ENCODE assay signal across 10 cellular contexts in the genomic region with DNA sequence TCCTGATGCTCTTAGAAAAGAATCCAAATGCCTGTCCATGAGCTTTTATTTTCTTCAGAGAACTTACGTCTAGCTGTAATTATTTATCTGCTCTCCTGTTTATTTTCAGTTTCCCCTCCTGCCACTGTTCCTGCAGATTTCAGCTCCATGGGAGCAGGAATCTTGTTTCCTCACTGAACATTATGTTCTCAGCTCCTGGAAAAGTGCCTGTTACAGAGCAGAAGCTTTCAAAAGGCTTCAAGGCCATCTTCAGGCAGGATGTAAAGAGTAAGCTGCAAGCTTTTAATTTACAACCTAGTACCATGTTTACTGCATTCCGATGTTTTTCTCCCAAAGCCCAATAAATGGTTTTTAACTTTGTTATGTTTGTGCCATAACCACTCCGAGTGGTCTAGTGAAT.
A peak's percentile ranks its signal among the peaks of the same experiment; 100 is the strongest.
DNase-seq lines count a peak whose midpoint lies in the region; ATAC-seq, FAIRE-seq and TF ChIP-seq lines count a peak whose summit lies in the region.
"Had no signal": no experiment of that assay in that cellular context is flagged by ENCODE, and none has a peak within 500 bp of the region (broad histone marks: within the 10 kb centered on the region; RNA-seq: fewer than 3 reads in every experiment).

No MANE protein-coding gene starts in this region.

- POLR2A ChIA-PET in HEK293T (lab: Yijun Ruan, JAX): interaction anchor here (0.9 to 3.0 kb wide), 2 partner anchors 12 to 99 kb away, joined by 3 to 23 read pairs; partner anchors contain the start of gene BTG1

- H3K4me3 ChIP-seq in GM23338 (no peak overlapping the region), keratinocyte (ENCODE audit: control insufficient read depth in 2 of 3, extremely low read depth in 1 of 3, insufficient read depth in 2 of 3, low read depth in 1 of 3, low read length in 3 of 3) (no peak overlapping the region), gastrocnemius medialis (peak overlapping the region in 2 of 4 donors; percentile 10 to 16)

- dilution Hi-C loops in keratinocyte (cut with MboI; ENCODE audit: extremely low pct_ligation_motif_present, low sequenced_read_pairs): no loop called here

- H2AFZ ChIP-seq in GM23338: no peak overlapping the region
- H2AFZ ChIP-seq in keratinocyte (ENCODE audit: control insufficient read depth, low read length): peak overlapping the region; percentile 38

- H3K27ac Mint-ChIP-seq in GM23338: no peak overlapping the region
- H3K27ac Mint-ChIP-seq in endothelial cell (ENCODE audit: unreplicated experiment): no peak overlapping the region
- H3K27ac Mint-ChIP-seq: natural killer cell had no signal

- H3K27ac ChIP-seq in GM23338 (ENCODE audit: low read depth) (no peak overlapping the region), keratinocyte (ENCODE audit: control insufficient read depth, insufficient read depth, low read length) (no peak overlapping the region), gastrocnemius medialis (peak overlapping the region; percentile 64 to 82 (median 72))

- no peak overlapping the region for H3K4me3 Mint-ChIP-seq in GM23338
- H3K4me3 Mint-ChIP-seq in endothelial cell (ENCODE audit: unreplicated experiment): no peak overlapping the region
- H3K4me3 Mint-ChIP-seq: natural killer cell had no signal

- DNase-seq in GM23338 (ENCODE audit: low spot score) (peak; percentile 2), cerebellar cortex (ENCODE audit: low spot score) (peak; percentile 97), keratinocyte (ENCODE audit: low read depth, low spot score) (no peak), gastrocnemius medialis (peak; percentile 28 to 55), endothelial cell (ENCODE audit: low spot score) (no peak), HEK293T (ENCODE audit: extremely low spot score) (no peak)
- DNase-seq: natural killer cell, NCI-H2227 treated with DMSO at 0.1 percent for 48 hours had no signal

- H3K27me3 Mint-ChIP-seq in GM23338 (ENCODE audit: insufficient read depth, low read depth, poor library complexity) (peaks cover 2% of the 10 kb centered on the region), endothelial cell (ENCODE audit: unreplicated experiment) (peaks cover under 1% of the 10 kb centered on the region)

- no peaks in the 10 kb centered on the region for H3K4me1 ChIP-seq in GM23338 (ENCODE audit: insufficient read depth)
- H3K4me1 ChIP-seq in keratinocyte (ENCODE audit: control insufficient read depth, extremely low read depth, insufficient read depth, low read length): no peaks in the 10 kb centered on the region
- peaks cover 11 to 21% of the 10 kb centered on the region in 2 donors for H3K4me1 ChIP-seq in gastrocnemius medialis

- in situ Hi-C loops in gastrocnemius medialis (cut with MboI; ENCODE audit: low sequenced_read_pairs in 4 of 4): loop anchor here in 3 of 4 donors (10.0 to 25.0 kb wide), 2 partner anchors 429 to 432 kb away; no protein-coding TSS in a partner anchor

- no peak overlapping the region for H3K4me2 ChIP-seq in GM23338
- H3K4me2 ChIP-seq in keratinocyte (ENCODE audit: control insufficient read depth, extremely low read depth, insufficient read depth, low read depth, low read length): no peak overlapping the region

- H4K20me1 ChIP-seq in GM23338 (replicated peaks; ENCODE audit: insufficient read depth): no peaks in the 10 kb centered on the region
- no peaks in the 10 kb centered on the region for H4K20me1 ChIP-seq in keratinocyte (ENCODE audit: control insufficient read depth, extremely low read depth, insufficient read depth, low read length)

- H3K79me2 ChIP-seq in GM23338 (replicated peaks; ENCODE audit: insufficient read depth) (no peaks in the 10 kb centered on the region), keratinocyte (ENCODE audit: control insufficient read depth, insufficient read depth, low read length) (no peaks in the 10 kb centered on the region)

- H3K27me3 ChIP-seq in GM23338 (ENCODE audit: insufficient read depth) (no peaks in the 10 kb centered on the region), keratinocyte (ENCODE audit: control insufficient read depth, extremely low read depth, insufficient read depth, low read length) (no peaks in the 10 kb centered on the region), gastrocnemius medialis (no peaks in the 10 kb centered on the region)

- H3K9ac ChIP-seq in keratinocyte (ENCODE audit: control insufficient read depth, extremely low read depth, insufficient read depth, low read length): no peak overlapping the region

- intact Hi-C loops in gastrocnemius medialis (cut with DNase I; ENCODE audit: low total_unique reads): loop anchor here (1.0 to 10.0 kb wide), 4 partner anchors 98 to 432 kb away; no protein-coding TSS in a partner anchor

- H3K9me2 ChIP-seq in GM23338 (ENCODE audit: insufficient read depth): no peaks in the 10 kb centered on the region

- H3F3A ChIP-seq in GM23338 (replicated peaks; ENCODE audit: low read depth): no peaks in the 10 kb centered on the region

- no peaks in the 10 kb centered on the region for H3K4me1 Mint-ChIP-seq in GM23338
- H3K4me1 Mint-ChIP-seq in endothelial cell (ENCODE audit: unreplicated experiment): peaks cover 2% of the 10 kb centered on the region
- H3K4me1 Mint-ChIP-seq: natural killer cell had no signal

- 0 out of 4 replicates have a peak, but pooled peaks of 1 of the 2 experiments have one; percentile 13 for TF ChIP-seq CTCF in GM23338 (conservative IDR thresholded peaks at IDR 0.05; ENCODE audit: low read depth in 2 of 2)
- TF ChIP-seq CTCF in keratinocyte (optimal IDR thresholded peaks at IDR 0.05 in 1 of 3, IDR thresholded peaks at IDR 0.05 in 1 of 3, conservative IDR thresholded peaks at IDR 0.05 in 1 of 3; ENCODE audit: extremely low read depth in 1 of 3, insufficient read depth in 2 of 3, low read length in 3 of 3): no peak
- peak in 1 of 5 experiments; percentile 23 for TF ChIP-seq CTCF in gastrocnemius medialis (IDR thresholded peaks at IDR 0.05 in 4 of 5, conservative IDR thresholded peaks at IDR 0.05 in 1 of 5)
- TF ChIP-seq CTCF in endothelial cell (IDR thresholded peaks at IDR 0.05; ENCODE audit: unreplicated experiment): no peak

- no peak for ATAC-seq in GM23338
- ATAC-seq in gastrocnemius medialis: peak; percentile 94 to 95
- no peak for ATAC-seq in HG03460 (IDR thresholded peaks at IDR 0.05; ENCODE audit: unreplicated experiment)
- no peak for ATAC-seq in GM18861 (IDR thresholded peaks at IDR 0.05; ENCODE audit: unreplicated experiment)
- ATAC-seq: natural killer cell had no signal

- no peaks in the 10 kb centered on the region for H3K36me3 Mint-ChIP-seq in GM23338 (ENCODE audit: low read depth)
- H3K36me3 Mint-ChIP-seq in endothelial cell (ENCODE audit: low read depth, unreplicated experiment): no peaks in the 10 kb centered on the region
- H3K36me3 Mint-ChIP-seq: natural killer cell had no signal

- H3K9me3 ChIP-seq in keratinocyte (ENCODE audit: control insufficient read depth, low read depth, low read length) (no peaks in the 10 kb centered on the region), gastrocnemius medialis (no peaks in the 10 kb centered on the region)

- no peak for FAIRE-seq in keratinocyte (lab: Jason Lieb, UNC)

- CTCF ChIA-PET in HEK293T (lab: Yijun Ruan, JAX): no interaction called here

- H3K36me3 ChIP-seq in GM23338 (ENCODE audit: insufficient read depth): no peaks in the 10 kb centered on the region
- no peaks in the 10 kb centered on the region for H3K36me3 ChIP-seq in keratinocyte (ENCODE audit: control insufficient read depth in 2 of 2, extremely low read depth in 1 of 2, insufficient read depth in 2 of 2, low read length in 2 of 2)
- no peaks in the 10 kb centered on the region for H3K36me3 ChIP-seq in gastrocnemius medialis

- TF ChIP-seq POLR2A in gastrocnemius medialis (IDR thresholded peaks at IDR 0.05): no peak

- no peaks in the 10 kb centered on the region; the same call in 2 of the 3 replicates for H3K9me3 Mint-ChIP-seq in GM23338
- no peaks in the 10 kb centered on the region for H3K9me3 Mint-ChIP-seq in endothelial cell (ENCODE audit: unreplicated experiment)
- H3K9me3 Mint-ChIP-seq: natural killer cell had no signal

- H3K9me1 ChIP-seq in keratinocyte (ENCODE audit: control insufficient read depth, extremely low read depth, insufficient read depth, low read length): no peaks in the 10 kb centered on the region

TF ChIP-seq in GM23338, 12 proteins besides CTCF, POLR2A, EP300 and RAD21 (continues in another document):
- TF ChIP-seq ETS1 (IDR thresholded peaks at IDR 0.05) (no peak), STAT1 (IDR thresholded peaks at IDR 0.05; ENCODE audit: unreplicated experiment) (no peak), EZH2phosphoT487 (IDR thresholded peaks at IDR 0.05; ENCODE audit: unreplicated experiment) (no peak)

TF ChIP-seq in HEK293T, 16 proteins besides CTCF, POLR2A, EP300 and RAD21:
- TF ChIP-seq ZNF384 (IDR thresholded peaks at IDR 0.05) (no peak), ELF4 (IDR thresholded peaks at IDR 0.05) (no peak), FOXA1 (IDR thresholded peaks at IDR 0.05) (no peak), PKNOX1 (IDR thresholded peaks at IDR 0.05) (no peak), L3MBTL2 (conservative IDR thresholded peaks at IDR 0.05) (no peak), SUZ12 (IDR thresholded peaks at IDR 0.05) (no peak), TARDBP (IDR thresholded peaks at IDR 0.05) (no peak), NFRKB (IDR thresholded peaks at IDR 0.05) (no peak), LEF1 (IDR thresholded peaks at IDR 0.05; ENCODE audit: borderline replicate concordance) (no peak), FOXM1 (IDR thresholded peaks at IDR 0.05; ENCODE audit: borderline replicate concordance) (no peak), HDGF (IDR thresholded peaks at IDR 0.05; ENCODE audit: borderline replicate concordance) (no peak), FOXK2 (IDR thresholded peaks at IDR 0.05) (no peak), ARNT (IDR thresholded peaks at IDR 0.05) (no peak), BHLHE40 (IDR thresholded peaks at IDR 0.05; ENCODE audit: borderline replicate concordance) (no peak), SP1 (IDR thresholded peaks at IDR 0.05) (no peak), CTBP1 (IDR thresholded peaks at IDR 0.05; ENCODE audit: borderline replicate concordance) (no peak)
TF ChIP-seq in HEK293T: peak in this region for 0.

Comparison
In these comparisons a context has a peak if more than half of its experiments do, and no peak if none do; other contexts are left out.
1. ATAC-seq: peak in gastrocnemius medialis (2 of 2); none in GM23338 (single experiment), HG03460 (single experiment) and GM18861 (single experiment).
2. DNase-seq: peak in GM23338 (single experiment), cerebellar cortex (single experiment) and gastrocnemius medialis (2 of 2); none in keratinocyte (single experiment), endothelial cell (single experiment) and HEK293T (single experiment).
3. H3K27ac ChIP-seq: peak in gastrocnemius medialis (4 of 4); none in GM23338 (single experiment) and keratinocyte (single experiment).